Comparison of ENCODE assay signal across 8 cellular contexts in genomic region chr1:178724734-178725602, GRCh38. TPM values are rescaled to one million over a fixed set of nuclear protein-coding genes. Genes with fewer than 3 reads are reported as not detected.
DNase-seq lines count a peak whose midpoint lies in the region; ATAC-seq and TF ChIP-seq lines count a peak whose summit lies in the region.

TSS of gene RALGPS2 (plus strand) at chr1:178725244. CDS start at chr1:178776765, 51,521 bp downstream.

- H3K27ac Mint-ChIP-seq in activated CD8-positive, alpha-beta T cell treated with anti-CD3 and anti-CD28 coated beads, Interleukin-2, amount 10 ng/mL, durations not matched to agents 7 days and 5 days: peak within 1 kb of the TSS; percentile 63

- no peaks in the 10 kb centered on the region; the same call in 1 of the 2 replicates for H3K9me3 ChIP-seq in AG04450 (ENCODE audit: control insufficient read depth, insufficient read depth, low read length)
- H3K9me3 ChIP-seq in lower lobe of right lung: no peaks in the 10 kb centered on the region

- no peaks in the 10 kb centered on the region for H3K9me3 Mint-ChIP-seq in activated CD8-positive, alpha-beta T cell treated with anti-CD3 and anti-CD28 coated beads, Interleukin-2, amount 10 ng/mL, durations not matched to agents 7 days and 5 days (ENCODE audit: insufficient read depth)

- intact Hi-C loops in lower lobe of right lung (cut with DNase I): no loop called here

- H3K4me3 ChIP-seq in AG04450 (ENCODE audit: low read depth, low read length): peak within 1 kb of the TSS; percentile 78
- peak within 1 kb of the TSS; percentile 82 for H3K4me3 ChIP-seq in lower lobe of right lung

- TF ChIP-seq CTCF in AG04450 (IDR thresholded peaks at IDR 0.05; ENCODE audit: low read depth, low read length) (no peak), lower lobe of right lung (IDR thresholded peaks at IDR 0.05) (no peak)

- no peaks in the 10 kb centered on the region for H3K36me3 ChIP-seq in lower lobe of right lung

- H3K4me3 Mint-ChIP-seq in activated CD8-positive, alpha-beta T cell treated with anti-CD3 and anti-CD28 coated beads, Interleukin-2, amount 10 ng/mL, durations not matched to agents 7 days and 5 days: peak within 1 kb of the TSS; percentile 82

- no peak for DNase-seq in AG04450 (ENCODE audit: low read depth, low spot score)
- DNase-seq in NCI-H510A treated with DMSO at 0.1 percent for 48 hours (lab: John Stamatoyannopoulos, UW): peak; percentile 62
- DNase-seq in activated CD8-positive, alpha-beta T cell treated with anti-CD3 and anti-CD28 coated beads, Interleukin-2, amount 10 ng/mL, durations not matched to agents 7 days and 5 days: peak; percentile 66
- DNase-seq in effector CD4-positive, alpha-beta T cell: peak; percentile 45
- DNase-seq in lower lobe of right lung: peak; percentile 75
- DNase-seq in stimulated activated CD4-positive, alpha-beta T cell treated with anti-CD3 and anti-CD28 coated beads, TNF-alpha, amount 100 ng/mL, for 24 hours (ENCODE audit: low read depth in 3 of 3): peak; percentile 17 to 58 (median 40)

- H3K36me3 Mint-ChIP-seq in activated CD8-positive, alpha-beta T cell treated with anti-CD3 and anti-CD28 coated beads, Interleukin-2, amount 10 ng/mL, durations not matched to agents 7 days and 5 days (ENCODE audit: low read depth): no peaks in the 10 kb centered on the region

- H3K27me3 ChIP-seq in AG04450 (ENCODE audit: control insufficient read depth, insufficient read depth, low read length) (no peaks in the 10 kb centered on the region), lower lobe of right lung (ENCODE audit: low read depth) (no peaks in the 10 kb centered on the region)

- peaks cover 15% of the 10 kb centered on the region for H3K27me3 Mint-ChIP-seq in activated CD8-positive, alpha-beta T cell treated with anti-CD3 and anti-CD28 coated beads, Interleukin-2, amount 10 ng/mL, durations not matched to agents 7 days and 5 days (ENCODE audit: low read depth)

- CTCF ChIA-PET in AG04450 (lab: Charles Lee): interaction anchor here (1.0 to 1.1 kb wide), 2 partner anchors 41 to 182 kb away, joined by 4 to 6 read pairs; no protein-coding TSS in a partner anchor
- CTCF ChIA-PET in activated CD8-positive, alpha-beta T cell treated with anti-CD3 and anti-CD28 coated beads, Interleukin-2, amount 10 ng/mL, durations not matched to agents 7 days and 5 days (lab: Charles Lee): interaction anchor here (2.0 to 2.6 kb wide), 2 partner anchors 28 to 278 kb away, joined by 7 to 10 read pairs; no protein-coding TSS in a partner anchor

- POLR2A ChIA-PET in AG04450 (lab: Yijun Ruan, JAX): interaction anchor here (0.6 to 1.7 kb wide), 6 partner anchors 13 to 182 kb away, joined by 4 to 5 read pairs (median 4); no protein-coding TSS in a partner anchor
- POLR2A ChIA-PET in activated CD8-positive, alpha-beta T cell treated with anti-CD3 and anti-CD28 coated beads, Interleukin-2, amount 10 ng/mL, durations not matched to agents 7 days and 5 days (lab: Charles Lee): interaction anchor here (1.3 kb wide), 1 partner anchor 9 kb away, joined by 4 read pairs; no protein-coding TSS in a partner anchor

- H3K27ac ChIP-seq in AG04450 (ENCODE audit: low read depth, low read length) (peak within 1 kb of the TSS; percentile 49), lower lobe of right lung (peak within 1 kb of the TSS; percentile 80)

- peaks cover 12% of the 10 kb centered on the region for H3K4me1 ChIP-seq in lower lobe of right lung

- ATAC-seq in GM18873 (IDR thresholded peaks at IDR 0.05; ENCODE audit: low FRiP score, unreplicated experiment): peak; percentile 37
- peak; percentile 55 for ATAC-seq in HG03108 (IDR thresholded peaks at IDR 0.05; ENCODE audit: unreplicated experiment)
- ATAC-seq in activated CD8-positive, alpha-beta T cell treated with anti-CD3 and anti-CD28 coated beads, Interleukin-2, amount 10 ng/mL, durations not matched to agents 7 days and 5 days: peak; percentile 79
- peak; percentile 93 to 94 for ATAC-seq in lower lobe of right lung

- peaks cover 7% of the 10 kb centered on the region for H3K4me1 Mint-ChIP-seq in activated CD8-positive, alpha-beta T cell treated with anti-CD3 and anti-CD28 coated beads, Interleukin-2, amount 10 ng/mL, durations not matched to agents 7 days and 5 days (ENCODE audit: low read depth)

RNA-seq across cellular contexts. Expression of gene RALGPS2, which starts in this region (rescaled TPM):
- polyA plus RNA-seq in AG04450 (2011; rRNA removed): 61.5 and 67.2 TPM in 2 replicates
- polyA minus RNA-seq in AG04450 (2011; rRNA and poly(A)+ RNA removed): 79.3 and 113 TPM in 2 replicates
- total RNA-seq in activated CD8-positive, alpha-beta T cell treated with anti-CD3 and anti-CD28 coated beads, Interleukin-2, amount 10 ng/mL, durations not matched to agents 7 days and 5 days: 1 to 10 TPM; 4.0 to 5.1 TPM
- total RNA-seq in lower lobe of right lung: 7.5 TPM

Comparison
In these comparisons a context has a peak if more than half of its experiments do, and no peak if none do; other contexts are left out.
1. ATAC-seq: peak in every context shown above with its lines; median percentile 94 in lower lobe of right lung; 79 in activated CD8-positive, alpha-beta T cell treated with anti-CD3 and anti-CD28 coated beads, Interleukin-2, amount 10 ng/mL, durations not matched to agents 7 days and 5 days; 55 in HG03108; 37 in GM18873.